Comparison of ENCODE assay signal across 2 cellular contexts in the genomic region with DNA sequence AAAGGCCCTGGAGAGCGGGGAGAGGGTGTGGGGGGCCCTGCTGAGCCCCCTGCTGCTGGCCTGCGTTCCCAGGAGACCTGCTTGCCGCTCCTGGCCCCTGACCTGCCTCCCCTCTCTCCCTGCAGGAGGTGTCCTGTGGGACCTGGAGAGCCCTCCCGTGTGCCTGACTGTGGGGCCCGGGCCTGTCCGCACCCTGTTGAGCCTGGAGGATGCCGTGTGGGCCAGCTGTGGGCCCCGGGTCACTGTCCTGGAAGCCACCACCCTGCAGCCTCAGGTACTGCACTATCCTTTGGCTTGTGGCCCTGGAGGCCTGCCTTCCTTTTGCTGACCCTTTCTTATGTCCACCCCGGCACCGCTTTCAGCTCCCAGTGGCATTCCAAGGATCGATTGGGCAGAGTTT.
TF ChIP-seq lines count a peak whose summit lies in the region.

No MANE protein-coding gene starts in this region.

TF ChIP-seq in HEK293, 187 proteins besides CTCF, POLR2A, EP300 and RAD21 (continued from another document):
- TF ChIP-seq YY2 (tag by site-specific recombination; IDR thresholded peaks at IDR 0.05) (no peak), ZNF529 (tag by site-specific recombination; IDR thresholded peaks at IDR 0.05; ENCODE audit: insufficient replicate concordance) (no peak), ZIC2 (tag by site-specific recombination; IDR thresholded peaks at IDR 0.05) (0 out of 2 replicates have a peak, but pooled peaks have one; percentile 21), GLIS2 (tag by site-specific recombination; IDR thresholded peaks at IDR 0.05) (peak; percentile 22; the same call in 1 of the 2 replicates)

TF ChIP-seq in K562, 482 proteins besides CTCF, POLR2A, EP300 and RAD21 (continued from another document):
- TF ChIP-seq, protein P1, sequence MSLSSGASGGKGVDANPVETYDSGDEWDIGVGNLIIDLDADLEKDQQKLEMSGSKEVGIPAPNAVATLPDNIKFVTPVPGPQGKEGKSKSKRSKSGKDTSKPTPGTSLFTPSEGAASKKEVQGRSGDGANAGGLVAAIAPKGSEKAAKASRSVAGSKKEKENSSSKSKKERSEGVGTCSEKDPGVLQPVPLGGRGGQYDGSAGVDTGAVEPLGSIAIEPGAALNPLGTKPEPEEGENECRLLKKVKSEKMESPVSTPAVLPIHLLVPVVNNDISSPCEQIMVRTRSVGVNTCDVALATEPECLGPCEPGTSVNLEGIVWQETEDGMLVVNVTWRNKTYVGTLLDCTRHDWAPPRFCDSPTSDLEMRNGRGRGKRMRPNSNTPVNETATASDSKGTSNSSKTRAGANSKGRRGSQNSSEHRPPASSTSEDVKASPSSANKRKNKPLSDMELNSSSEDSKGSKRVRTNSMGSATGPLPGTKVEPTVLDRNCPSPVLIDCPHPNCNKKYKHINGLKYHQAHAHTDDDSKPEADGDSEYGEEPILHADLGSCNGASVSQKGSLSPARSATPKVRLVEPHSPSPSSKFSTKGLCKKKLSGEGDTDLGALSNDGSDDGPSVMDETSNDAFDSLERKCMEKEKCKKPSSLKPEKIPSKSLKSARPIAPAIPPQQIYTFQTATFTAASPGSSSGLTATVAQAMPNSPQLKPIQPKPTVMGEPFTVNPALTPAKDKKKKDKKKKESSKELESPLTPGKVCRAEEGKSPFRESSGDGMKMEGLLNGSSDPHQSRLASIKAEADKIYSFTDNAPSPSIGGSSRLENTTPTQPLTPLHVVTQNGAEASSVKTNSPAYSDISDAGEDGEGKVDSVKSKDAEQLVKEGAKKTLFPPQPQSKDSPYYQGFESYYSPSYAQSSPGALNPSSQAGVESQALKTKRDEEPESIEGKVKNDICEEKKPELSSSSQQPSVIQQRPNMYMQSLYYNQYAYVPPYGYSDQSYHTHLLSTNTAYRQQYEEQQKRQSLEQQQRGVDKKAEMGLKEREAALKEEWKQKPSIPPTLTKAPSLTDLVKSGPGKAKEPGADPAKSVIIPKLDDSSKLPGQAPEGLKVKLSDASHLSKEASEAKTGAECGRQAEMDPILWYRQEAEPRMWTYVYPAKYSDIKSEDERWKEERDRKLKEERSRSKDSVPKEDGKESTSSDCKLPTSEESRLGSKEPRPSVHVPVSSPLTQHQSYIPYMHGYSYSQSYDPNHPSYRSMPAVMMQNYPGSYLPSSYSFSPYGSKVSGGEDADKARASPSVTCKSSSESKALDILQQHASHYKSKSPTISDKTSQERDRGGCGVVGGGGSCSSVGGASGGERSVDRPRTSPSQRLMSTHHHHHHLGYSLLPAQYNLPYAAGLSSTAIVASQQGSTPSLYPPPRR (CRISPR knock-in tag; IDR thresholded peaks at IDR 0.05; ENCODE audit: borderline replicate concordance): no peak
- TF ChIP-seq BMI1 (IDR thresholded peaks at IDR 0.05; ENCODE audit: low read length): no peak
- TF ChIP-seq, protein P2, sequence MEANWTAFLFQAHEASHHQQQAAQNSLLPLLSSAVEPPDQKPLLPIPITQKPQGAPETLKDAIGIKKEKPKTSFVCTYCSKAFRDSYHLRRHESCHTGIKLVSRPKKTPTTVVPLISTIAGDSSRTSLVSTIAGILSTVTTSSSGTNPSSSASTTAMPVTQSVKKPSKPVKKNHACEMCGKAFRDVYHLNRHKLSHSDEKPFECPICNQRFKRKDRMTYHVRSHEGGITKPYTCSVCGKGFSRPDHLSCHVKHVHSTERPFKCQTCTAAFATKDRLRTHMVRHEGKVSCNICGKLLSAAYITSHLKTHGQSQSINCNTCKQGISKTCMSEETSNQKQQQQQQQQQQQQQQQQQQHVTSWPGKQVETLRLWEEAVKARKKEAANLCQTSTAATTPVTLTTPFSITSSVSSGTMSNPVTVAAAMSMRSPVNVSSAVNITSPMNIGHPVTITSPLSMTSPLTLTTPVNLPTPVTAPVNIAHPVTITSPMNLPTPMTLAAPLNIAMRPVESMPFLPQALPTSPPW (CRISPR knock-in tag; IDR thresholded peaks at IDR 0.05): no peak
- TF ChIP-seq MEF2D (tag; conservative IDR thresholded peaks at IDR 0.05; ENCODE audit: low read depth): no peak
- no peak for TF ChIP-seq SRSF1 (IDR thresholded peaks at IDR 0.05; ENCODE audit: low read depth, low read length)
- TF ChIP-seq ZNF217 (CRISPR knock-in tag; IDR thresholded peaks at IDR 0.05): no peak
- TF ChIP-seq, protein P3, sequence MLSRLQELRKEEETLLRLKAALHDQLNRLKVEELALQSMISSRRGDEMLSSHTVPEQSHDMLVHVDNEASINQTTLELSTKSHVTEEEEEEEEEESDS (CRISPR knock-in tag; IDR thresholded peaks at IDR 0.05): no peak
- no peak for TF ChIP-seq EZH2 (IDR thresholded peaks at IDR 0.05; ENCODE audit: borderline replicate concordance, low read depth, low read length)
- TF ChIP-seq MCM3 (IDR thresholded peaks at IDR 0.05): no peak
- no peak for TF ChIP-seq MED1 (CRISPR knock-in tag; IDR thresholded peaks at IDR 0.05; ENCODE audit: borderline replicate concordance)
- TF ChIP-seq ZNF175 (CRISPR knock-in tag; IDR thresholded peaks at IDR 0.05; ENCODE audit: low read depth): no peak
- TF ChIP-seq, protein P4, sequence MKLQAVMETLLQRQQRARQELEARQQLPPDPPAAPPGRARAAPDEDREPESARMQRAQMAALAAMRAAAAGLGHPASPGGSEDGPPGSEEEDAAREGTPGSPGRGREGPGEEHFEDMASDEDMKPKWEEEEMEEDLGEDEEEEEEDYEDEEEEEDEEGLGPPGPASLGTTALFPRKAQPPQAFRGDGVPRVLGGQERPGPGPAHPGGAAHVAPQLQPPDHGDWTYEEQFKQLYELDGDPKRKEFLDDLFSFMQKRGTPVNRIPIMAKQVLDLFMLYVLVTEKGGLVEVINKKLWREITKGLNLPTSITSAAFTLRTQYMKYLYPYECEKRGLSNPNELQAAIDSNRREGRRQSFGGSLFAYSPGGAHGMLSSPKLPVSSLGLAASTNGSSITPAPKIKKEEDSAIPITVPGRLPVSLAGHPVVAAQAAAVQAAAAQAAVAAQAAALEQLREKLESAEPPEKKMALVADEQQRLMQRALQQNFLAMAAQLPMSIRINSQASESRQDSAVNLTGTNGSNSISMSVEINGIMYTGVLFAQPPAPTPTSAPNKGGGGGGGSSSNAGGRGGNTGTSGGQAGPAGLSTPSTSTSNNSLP (IDR thresholded peaks at IDR 0.05; ENCODE audit: borderline replicate concordance, low read depth, low read length): no peak
- TF ChIP-seq, protein P5, sequence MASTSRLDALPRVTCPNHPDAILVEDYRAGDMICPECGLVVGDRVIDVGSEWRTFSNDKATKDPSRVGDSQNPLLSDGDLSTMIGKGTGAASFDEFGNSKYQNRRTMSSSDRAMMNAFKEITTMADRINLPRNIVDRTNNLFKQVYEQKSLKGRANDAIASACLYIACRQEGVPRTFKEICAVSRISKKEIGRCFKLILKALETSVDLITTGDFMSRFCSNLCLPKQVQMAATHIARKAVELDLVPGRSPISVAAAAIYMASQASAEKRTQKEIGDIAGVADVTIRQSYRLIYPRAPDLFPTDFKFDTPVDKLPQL (IDR thresholded peaks at IDR 0.05; ENCODE audit: extremely low read depth, insufficient read length): no peak
- no peak for TF ChIP-seq ZEB2 (IDR thresholded peaks at IDR 0.05)
- TF ChIP-seq SMARCC2 (IDR thresholded peaks at IDR 0.05; ENCODE audit: low read depth): no peak
